In the genomic region with DNA sequence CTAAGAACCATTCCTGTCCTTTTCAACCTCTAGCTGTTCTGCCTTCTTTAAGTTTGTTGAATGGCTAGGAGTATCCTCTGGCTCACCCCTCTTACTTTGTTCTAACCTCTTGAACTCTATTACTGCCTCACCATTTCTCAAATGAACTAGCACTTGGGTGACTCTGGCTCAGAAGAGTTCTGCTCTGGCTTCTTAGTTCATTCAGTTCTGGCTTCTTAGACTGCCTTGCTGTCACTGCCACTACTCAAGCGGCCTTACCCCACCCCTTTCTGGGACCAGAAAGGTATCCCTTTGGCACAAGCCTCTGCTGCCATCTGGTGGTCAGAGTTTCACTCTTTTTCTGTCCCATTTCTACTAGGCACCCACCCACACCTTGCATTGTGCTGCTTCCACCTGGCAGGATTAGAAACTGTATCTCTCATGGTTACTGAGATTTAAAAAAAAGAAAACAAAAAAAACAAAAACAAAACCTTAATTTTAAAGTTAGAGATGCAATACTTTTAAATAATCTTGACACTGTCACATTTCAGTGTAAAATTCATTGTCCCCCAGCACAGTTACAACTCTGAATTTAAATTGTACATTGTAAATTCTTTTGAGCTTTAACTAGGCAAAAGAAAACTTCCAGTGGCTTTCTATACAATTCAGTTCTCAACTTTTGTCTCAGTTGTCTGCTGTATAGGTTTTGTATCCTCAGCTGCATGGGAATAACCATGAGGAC, we compare ENCODE assay signal across 1 cellular context.
A peak's percentile ranks its signal among the peaks of the same experiment; 100 is the strongest.
TF ChIP-seq lines count a peak whose summit lies in the region.

No MANE protein-coding gene starts in this region.

TF ChIP-seq in HepG2, 621 proteins besides CTCF, POLR2A, EP300 and RAD21 (continued from another document and continues in another):
- TF ChIP-seq, protein P1, sequence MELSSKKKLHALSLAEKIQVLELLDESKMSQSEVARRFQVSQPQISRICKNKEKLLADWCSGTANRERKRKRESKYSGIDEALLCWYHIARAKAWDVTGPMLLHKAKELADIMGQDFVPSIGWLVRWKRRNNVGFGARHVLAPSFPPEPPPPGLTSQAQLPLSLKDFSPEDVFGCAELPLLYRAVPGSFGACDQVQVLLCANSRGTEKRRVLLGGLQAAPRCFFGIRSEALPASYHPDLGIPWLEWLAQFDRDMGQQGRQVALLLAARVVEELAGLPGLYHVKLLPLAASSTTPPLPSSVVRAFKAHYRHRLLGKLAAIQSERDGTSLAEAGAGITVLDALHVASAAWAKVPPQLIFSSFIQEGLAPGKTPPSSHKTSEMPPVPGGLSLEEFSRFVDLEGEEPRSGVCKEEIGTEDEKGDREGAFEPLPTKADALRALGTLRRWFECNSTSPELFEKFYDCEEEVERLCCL (CRISPR knock-in tag; IDR thresholded peaks at IDR 0.05; ENCODE audit: borderline replicate concordance): no peak
- TF ChIP-seq ETV6 (CRISPR knock-in tag; conservative IDR thresholded peaks at IDR 0.05) (0 out of 2 replicates have a peak, but pooled peaks have one; percentile 41), ZNF230 (CRISPR knock-in tag; IDR thresholded peaks at IDR 0.05) (no peak), ZNF326 (CRISPR knock-in tag; IDR thresholded peaks at IDR 0.05; ENCODE audit: borderline replicate concordance) (no peak), TSC22D2 (CRISPR knock-in tag; IDR thresholded peaks at IDR 0.05; ENCODE audit: borderline replicate concordance) (peak; percentile 79; the same call in 1 of the 2 replicates), TCF12 (IDR thresholded peaks at IDR 0.05) (no peak), TCF12 (CRISPR knock-in tag; IDR thresholded peaks at IDR 0.05) (no peak), MAZ (IDR thresholded peaks at IDR 0.05; ENCODE audit: borderline replicate concordance, low read depth, low read length) (no peak), MAZ (CRISPR knock-in tag; IDR thresholded peaks at IDR 0.05; ENCODE audit: low read depth) (peak; percentile 74), REPIN1 (CRISPR knock-in tag; IDR thresholded peaks at IDR 0.05; ENCODE audit: borderline replicate concordance, low read depth) (peak; percentile 84; the same call in 1 of the 2 replicates), ZNF543 (CRISPR knock-in tag; IDR thresholded peaks at IDR 0.05) (no peak), CEBPG (CRISPR knock-in tag; IDR thresholded peaks at IDR 0.05) (0 out of 2 replicates have a peak, but pooled peaks have one; percentile 22), ASH2L (IDR thresholded peaks at IDR 0.05; ENCODE audit: insufficient read length, low read depth, low read length) (no peak), SIX1 (CRISPR knock-in tag; IDR thresholded peaks at IDR 0.05; ENCODE audit: borderline replicate concordance) (no peak), STAT5B (CRISPR knock-in tag; IDR thresholded peaks at IDR 0.05) (no peak), ZNF781 (CRISPR knock-in tag; IDR thresholded peaks at IDR 0.05; ENCODE audit: borderline replicate concordance, not compliant biosample characterization) (peak; percentile 55), ZMYM2 (CRISPR knock-in tag; IDR thresholded peaks at IDR 0.05) (no peak), HOXA3 (CRISPR knock-in tag; IDR thresholded peaks at IDR 0.05) (peak; percentile 40; the same call in 1 of the 2 replicates), SNAPC2 (CRISPR knock-in tag; IDR thresholded peaks at IDR 0.05) (peak; percentile 73; the same call in 1 of the 2 replicates), MAF1 (CRISPR knock-in tag; IDR thresholded peaks at IDR 0.05; ENCODE audit: borderline replicate concordance) (no peak), SOX13 (IDR thresholded peaks at IDR 0.05) (no peak), SOX13 (CRISPR knock-in tag; conservative IDR thresholded peaks at IDR 0.05 in 1 of 2, IDR thresholded peaks at IDR 0.05 in 1 of 2) (peak in 1 of 2 experiments; percentile 46; a peak in 1 of 4 replicates), SATB2 (CRISPR knock-in tag; IDR thresholded peaks at IDR 0.05) (no peak), CCDC6 (CRISPR knock-in tag; IDR thresholded peaks at IDR 0.05) (peak; percentile 80)
- TF ChIP-seq, protein P2, sequence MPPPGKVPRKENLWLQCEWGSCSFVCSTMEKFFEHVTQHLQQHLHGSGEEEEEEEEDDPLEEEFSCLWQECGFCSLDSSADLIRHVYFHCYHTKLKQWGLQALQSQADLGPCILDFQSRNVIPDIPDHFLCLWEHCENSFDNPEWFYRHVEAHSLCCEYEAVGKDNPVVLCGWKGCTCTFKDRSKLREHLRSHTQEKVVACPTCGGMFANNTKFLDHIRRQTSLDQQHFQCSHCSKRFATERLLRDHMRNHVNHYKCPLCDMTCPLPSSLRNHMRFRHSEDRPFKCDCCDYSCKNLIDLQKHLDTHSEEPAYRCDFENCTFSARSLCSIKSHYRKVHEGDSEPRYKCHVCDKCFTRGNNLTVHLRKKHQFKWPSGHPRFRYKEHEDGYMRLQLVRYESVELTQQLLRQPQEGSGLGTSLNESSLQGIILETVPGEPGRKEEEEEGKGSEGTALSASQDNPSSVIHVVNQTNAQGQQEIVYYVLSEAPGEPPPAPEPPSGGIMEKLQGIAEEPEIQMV (CRISPR knock-in tag; IDR thresholded peaks at IDR 0.05; ENCODE audit: low read depth): peak; percentile 77; the same call in 1 of the 2 replicates
- TF ChIP-seq, protein P3, sequence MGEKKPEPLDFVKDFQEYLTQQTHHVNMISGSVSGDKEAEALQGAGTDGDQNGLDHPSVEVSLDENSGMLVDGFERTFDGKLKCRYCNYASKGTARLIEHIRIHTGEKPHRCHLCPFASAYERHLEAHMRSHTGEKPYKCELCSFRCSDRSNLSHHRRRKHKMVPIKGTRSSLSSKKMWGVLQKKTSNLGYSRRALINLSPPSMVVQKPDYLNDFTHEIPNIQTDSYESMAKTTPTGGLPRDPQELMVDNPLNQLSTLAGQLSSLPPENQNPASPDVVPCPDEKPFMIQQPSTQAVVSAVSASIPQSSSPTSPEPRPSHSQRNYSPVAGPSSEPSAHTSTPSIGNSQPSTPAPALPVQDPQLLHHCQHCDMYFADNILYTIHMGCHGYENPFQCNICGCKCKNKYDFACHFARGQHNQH (CRISPR knock-in tag; IDR thresholded peaks at IDR 0.05): peak; percentile 80
- TF ChIP-seq, protein P4, sequence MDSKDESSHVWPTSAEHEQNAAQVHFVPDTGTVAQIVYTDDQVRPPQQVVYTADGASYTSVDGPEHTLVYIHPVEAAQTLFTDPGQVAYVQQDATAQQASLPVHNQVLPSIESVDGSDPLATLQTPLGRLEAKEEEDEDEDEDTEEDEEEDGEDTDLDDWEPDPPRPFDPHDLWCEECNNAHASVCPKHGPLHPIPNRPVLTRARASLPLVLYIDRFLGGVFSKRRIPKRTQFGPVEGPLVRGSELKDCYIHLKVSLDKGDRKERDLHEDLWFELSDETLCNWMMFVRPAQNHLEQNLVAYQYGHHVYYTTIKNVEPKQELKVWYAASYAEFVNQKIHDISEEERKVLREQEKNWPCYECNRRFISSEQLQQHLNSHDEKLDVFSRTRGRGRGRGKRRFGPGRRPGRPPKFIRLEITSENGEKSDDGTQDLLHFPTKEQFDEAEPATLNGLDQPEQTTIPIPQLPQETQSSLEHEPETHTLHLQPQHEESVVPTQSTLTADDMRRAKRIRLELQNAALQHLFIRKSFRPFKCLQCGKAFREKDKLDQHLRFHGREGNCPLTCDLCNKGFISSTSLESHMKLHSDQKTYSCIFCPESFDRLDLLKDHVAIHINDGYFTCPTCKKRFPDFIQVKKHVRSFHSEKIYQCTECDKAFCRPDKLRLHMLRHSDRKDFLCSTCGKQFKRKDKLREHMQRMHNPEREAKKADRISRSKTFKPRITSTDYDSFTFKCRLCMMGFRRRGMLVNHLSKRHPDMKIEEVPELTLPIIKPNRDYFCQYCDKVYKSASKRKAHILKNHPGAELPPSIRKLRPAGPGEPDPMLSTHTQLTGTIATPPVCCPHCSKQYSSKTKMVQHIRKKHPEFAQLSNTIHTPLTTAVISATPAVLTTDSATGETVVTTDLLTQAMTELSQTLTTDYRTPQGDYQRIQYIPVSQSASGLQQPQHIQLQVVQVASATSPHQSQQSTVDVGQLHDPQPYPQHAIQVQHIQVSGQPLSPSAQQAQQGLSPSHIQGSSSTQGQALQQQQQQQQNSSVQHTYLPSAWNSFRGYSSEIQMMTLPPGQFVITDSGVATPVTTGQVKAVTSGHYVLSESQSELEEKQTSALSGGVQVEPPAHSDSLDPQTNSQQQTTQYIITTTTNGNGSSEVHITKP (CRISPR knock-in tag; IDR thresholded peaks at IDR 0.05; ENCODE audit: low read depth): no peak
- TF ChIP-seq, protein P5, sequence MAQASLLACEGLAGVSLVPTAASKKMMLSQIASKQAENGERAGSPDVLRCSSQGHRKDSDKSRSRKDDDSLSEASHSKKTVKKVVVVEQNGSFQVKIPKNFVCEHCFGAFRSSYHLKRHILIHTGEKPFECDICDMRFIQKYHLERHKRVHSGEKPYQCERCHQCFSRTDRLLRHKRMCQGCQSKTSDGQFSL (CRISPR knock-in tag; IDR thresholded peaks at IDR 0.05): 0 out of 2 replicates have a peak, but pooled peaks have one; percentile 41
- TF ChIP-seq, protein P6, sequence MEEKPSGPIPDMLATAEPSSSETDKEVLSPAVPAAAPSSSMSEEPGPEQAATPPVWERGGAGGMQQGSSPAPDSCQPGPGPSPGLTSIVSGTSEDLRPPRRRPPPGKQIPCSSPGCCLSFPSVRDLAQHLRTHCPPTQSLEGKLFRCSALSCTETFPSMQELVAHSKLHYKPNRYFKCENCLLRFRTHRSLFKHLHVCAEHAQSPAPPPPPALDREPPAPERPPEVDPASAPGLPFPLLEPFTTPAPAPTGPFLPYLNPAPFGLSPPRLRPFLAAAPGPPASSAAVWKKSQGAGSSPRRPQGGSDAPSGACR (CRISPR knock-in tag; IDR thresholded peaks at IDR 0.05): no peak
- TF ChIP-seq, protein P7, sequence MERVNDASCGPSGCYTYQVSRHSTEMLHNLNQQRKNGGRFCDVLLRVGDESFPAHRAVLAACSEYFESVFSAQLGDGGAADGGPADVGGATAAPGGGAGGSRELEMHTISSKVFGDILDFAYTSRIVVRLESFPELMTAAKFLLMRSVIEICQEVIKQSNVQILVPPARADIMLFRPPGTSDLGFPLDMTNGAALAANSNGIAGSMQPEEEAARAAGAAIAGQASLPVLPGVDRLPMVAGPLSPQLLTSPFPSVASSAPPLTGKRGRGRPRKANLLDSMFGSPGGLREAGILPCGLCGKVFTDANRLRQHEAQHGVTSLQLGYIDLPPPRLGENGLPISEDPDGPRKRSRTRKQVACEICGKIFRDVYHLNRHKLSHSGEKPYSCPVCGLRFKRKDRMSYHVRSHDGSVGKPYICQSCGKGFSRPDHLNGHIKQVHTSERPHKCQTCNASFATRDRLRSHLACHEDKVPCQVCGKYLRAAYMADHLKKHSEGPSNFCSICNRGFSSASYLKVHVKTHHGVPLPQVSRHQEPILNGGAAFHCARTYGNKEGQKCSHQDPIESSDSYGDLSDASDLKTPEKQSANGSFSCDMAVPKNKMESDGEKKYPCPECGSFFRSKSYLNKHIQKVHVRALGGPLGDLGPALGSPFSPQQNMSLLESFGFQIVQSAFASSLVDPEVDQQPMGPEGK (CRISPR knock-in tag; IDR thresholded peaks at IDR 0.05): peak; percentile 59; the same call in 1 of the 2 replicates
- TF ChIP-seq, protein P8, sequence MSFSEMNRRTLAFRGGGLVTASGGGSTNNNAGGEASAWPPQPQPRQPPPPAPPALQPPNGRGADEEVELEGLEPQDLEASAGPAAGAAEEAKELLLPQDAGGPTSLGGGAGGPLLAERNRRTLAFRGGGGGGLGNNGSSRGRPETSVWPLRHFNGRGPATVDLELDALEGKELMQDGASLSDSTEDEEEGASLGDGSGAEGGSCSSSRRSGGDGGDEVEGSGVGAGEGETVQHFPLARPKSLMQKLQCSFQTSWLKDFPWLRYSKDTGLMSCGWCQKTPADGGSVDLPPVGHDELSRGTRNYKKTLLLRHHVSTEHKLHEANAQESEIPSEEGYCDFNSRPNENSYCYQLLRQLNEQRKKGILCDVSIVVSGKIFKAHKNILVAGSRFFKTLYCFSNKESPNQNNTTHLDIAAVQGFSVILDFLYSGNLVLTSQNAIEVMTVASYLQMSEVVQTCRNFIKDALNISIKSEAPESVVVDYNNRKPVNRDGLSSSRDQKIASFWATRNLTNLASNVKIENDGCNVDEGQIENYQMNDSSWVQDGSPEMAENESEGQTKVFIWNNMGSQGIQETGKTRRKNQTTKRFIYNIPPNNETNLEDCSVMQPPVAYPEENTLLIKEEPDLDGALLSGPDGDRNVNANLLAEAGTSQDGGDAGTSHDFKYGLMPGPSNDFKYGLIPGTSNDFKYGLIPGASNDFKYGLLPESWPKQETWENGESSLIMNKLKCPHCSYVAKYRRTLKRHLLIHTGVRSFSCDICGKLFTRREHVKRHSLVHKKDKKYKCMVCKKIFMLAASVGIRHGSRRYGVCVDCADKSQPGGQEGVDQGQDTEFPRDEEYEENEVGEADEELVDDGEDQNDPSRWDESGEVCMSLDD (CRISPR knock-in tag; IDR thresholded peaks at IDR 0.05; ENCODE audit: borderline replicate concordance): no peak
- TF ChIP-seq, protein P9, sequence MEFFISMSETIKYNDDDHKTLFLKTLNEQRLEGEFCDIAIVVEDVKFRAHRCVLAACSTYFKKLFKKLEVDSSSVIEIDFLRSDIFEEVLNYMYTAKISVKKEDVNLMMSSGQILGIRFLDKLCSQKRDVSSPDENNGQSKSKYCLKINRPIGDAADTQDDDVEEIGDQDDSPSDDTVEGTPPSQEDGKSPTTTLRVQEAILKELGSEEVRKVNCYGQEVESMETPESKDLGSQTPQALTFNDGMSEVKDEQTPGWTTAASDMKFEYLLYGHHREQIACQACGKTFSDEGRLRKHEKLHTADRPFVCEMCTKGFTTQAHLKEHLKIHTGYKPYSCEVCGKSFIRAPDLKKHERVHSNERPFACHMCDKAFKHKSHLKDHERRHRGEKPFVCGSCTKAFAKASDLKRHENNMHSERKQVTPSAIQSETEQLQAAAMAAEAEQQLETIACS (CRISPR knock-in tag; IDR thresholded peaks at IDR 0.05): no peak
- TF ChIP-seq, protein P10, sequence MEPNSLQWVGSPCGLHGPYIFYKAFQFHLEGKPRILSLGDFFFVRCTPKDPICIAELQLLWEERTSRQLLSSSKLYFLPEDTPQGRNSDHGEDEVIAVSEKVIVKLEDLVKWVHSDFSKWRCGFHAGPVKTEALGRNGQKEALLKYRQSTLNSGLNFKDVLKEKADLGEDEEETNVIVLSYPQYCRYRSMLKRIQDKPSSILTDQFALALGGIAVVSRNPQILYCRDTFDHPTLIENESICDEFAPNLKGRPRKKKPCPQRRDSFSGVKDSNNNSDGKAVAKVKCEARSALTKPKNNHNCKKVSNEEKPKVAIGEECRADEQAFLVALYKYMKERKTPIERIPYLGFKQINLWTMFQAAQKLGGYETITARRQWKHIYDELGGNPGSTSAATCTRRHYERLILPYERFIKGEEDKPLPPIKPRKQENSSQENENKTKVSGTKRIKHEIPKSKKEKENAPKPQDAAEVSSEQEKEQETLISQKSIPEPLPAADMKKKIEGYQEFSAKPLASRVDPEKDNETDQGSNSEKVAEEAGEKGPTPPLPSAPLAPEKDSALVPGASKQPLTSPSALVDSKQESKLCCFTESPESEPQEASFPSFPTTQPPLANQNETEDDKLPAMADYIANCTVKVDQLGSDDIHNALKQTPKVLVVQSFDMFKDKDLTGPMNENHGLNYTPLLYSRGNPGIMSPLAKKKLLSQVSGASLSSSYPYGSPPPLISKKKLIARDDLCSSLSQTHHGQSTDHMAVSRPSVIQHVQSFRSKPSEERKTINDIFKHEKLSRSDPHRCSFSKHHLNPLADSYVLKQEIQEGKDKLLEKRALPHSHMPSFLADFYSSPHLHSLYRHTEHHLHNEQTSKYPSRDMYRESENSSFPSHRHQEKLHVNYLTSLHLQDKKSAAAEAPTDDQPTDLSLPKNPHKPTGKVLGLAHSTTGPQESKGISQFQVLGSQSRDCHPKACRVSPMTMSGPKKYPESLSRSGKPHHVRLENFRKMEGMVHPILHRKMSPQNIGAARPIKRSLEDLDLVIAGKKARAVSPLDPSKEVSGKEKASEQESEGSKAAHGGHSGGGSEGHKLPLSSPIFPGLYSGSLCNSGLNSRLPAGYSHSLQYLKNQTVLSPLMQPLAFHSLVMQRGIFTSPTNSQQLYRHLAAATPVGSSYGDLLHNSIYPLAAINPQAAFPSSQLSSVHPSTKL (CRISPR knock-in tag; IDR thresholded peaks at IDR 0.05): peak; percentile 75
